Comparison of ENCODE assay signal across 22 cellular contexts in the genomic region with DNA sequence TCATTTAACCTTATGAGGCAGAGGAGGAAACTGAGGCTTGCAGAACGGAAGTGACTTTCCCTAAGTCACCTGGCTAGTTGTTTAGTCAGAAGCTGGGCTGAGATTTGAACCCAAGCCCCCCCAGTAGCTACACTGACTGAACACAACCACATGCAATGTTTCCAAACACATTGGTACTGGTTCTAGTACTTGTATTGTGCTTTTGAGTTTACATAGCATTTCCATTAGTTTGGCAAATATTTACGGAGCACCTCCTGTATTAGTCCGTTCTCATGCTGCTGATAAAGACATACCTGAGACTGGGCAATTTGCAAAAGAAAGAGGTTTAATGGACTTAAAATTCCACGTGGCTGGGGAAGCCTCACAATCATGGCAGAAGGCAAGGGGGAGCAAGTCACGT. TPM values are rescaled to one million over a fixed set of nuclear protein-coding genes. Genes with fewer than 3 reads are reported as not detected.
A peak's percentile ranks its signal among the peaks of the same experiment; 100 is the strongest.
DNase-seq lines count a peak whose midpoint lies in the region; ATAC-seq, FAIRE-seq and TF ChIP-seq lines count a peak whose summit lies in the region.
"Had no signal": no experiment of that assay in that cellular context is flagged by ENCODE, and none has a peak within 500 bp of the region (broad histone marks: within the 10 kb centered on the region; RNA-seq: fewer than 3 reads in every experiment).

No MANE protein-coding gene starts in this region.

- TF ChIP-seq CTCF in right atrium auricular region (IDR thresholded peaks at IDR 0.05) (no peak), VCaP (conservative IDR thresholded peaks at IDR 0.05) (no peak), tibial artery (IDR thresholded peaks at IDR 0.05) (no peak)

- intact Hi-C loops in Right ventricle myocardium inferior (cut with DNase I) (no loop called here), tibial artery (cut with DNase I; ENCODE audit: low total_unique reads) (no loop called here), posterior vena cava (cut with DNase I) (no loop called here)

- H3K4me3 ChIP-seq in right atrium auricular region (no peak overlapping the region), tibial artery (no peak overlapping the region)
- H3K4me3 ChIP-seq: MG63, Peyer's patch, SJCRH30 had no signal

- H3K27ac ChIP-seq in right atrium auricular region: peak overlapping the region; percentile 68 to 69
- H3K27ac ChIP-seq in VCaP: peak overlapping the region; percentile 63
- H3K27ac ChIP-seq in tibial artery: peak overlapping the region; percentile 87 to 91
- H3K27ac ChIP-seq: SJCRH30 had no signal

- H3K27me3 ChIP-seq in right atrium auricular region: no peaks in the 10 kb centered on the region
- no peaks in the 10 kb centered on the region for H3K27me3 ChIP-seq in tibial artery
- H3K27me3 ChIP-seq: MG63, Peyer's patch, SJCRH30 had no signal

- no peak for FAIRE-seq in HTR-8/SVneo (lab: Jason Lieb, UNC)
- FAIRE-seq: GM18507, H54 had no signal

- H3K4me1 ChIP-seq in right atrium auricular region (peaks cover 0 to 39% of the 10 kb centered on the region in 2 donors), tibial artery (peaks cover 6 to 59% (median 46%) of the 10 kb centered on the region in 4 donors)
- H3K4me1 ChIP-seq: SJCRH30 had no signal

- H3K9me3 ChIP-seq in right atrium auricular region (no peaks in the 10 kb centered on the region), tibial artery (no peaks in the 10 kb centered on the region)
- H3K9me3 ChIP-seq: MG63, Peyer's patch, SJCRH30 had no signal

- no peak for ATAC-seq in Right ventricle myocardium inferior

- DNase-seq in right atrium auricular region (ENCODE audit: low spot score) (no peak), Right ventricle myocardium inferior (ENCODE audit: missing footprints) (no peak), tibial artery (no peak), posterior vena cava (ENCODE audit: low spot score) (no peak), HTR-8/SVneo (ENCODE audit: insufficient read length, low spot score) (no peak)
- DNase-seq in activated CD4-positive, CD25-positive, alpha-beta regulatory T cell (lab: John Stamatoyannopoulos, UW): no peak
- DNase-seq: AML-193; Calu3; CD8-positive, alpha-beta memory T cell; DMS153; GDM1; Kasumi-1; NCI-H1048; NCI-H1417 treated with DMSO at 0.1 percent for 48 hours; NCI-H1930; NCI-H82; Peyer's patch; SJCRH30 had no signal

- H3K36me3 ChIP-seq in right atrium auricular region (no peaks in the 10 kb centered on the region), tibial artery (no peaks in the 10 kb centered on the region)
- H3K36me3 ChIP-seq: MG63, Peyer's patch, SJCRH30 had no signal

RNA-seq across cellular contexts. Expression of a gene that starts 56.3 kb away (rescaled TPM):
- 10 to 100 TPM; 12.6 to 35.4 TPM for total RNA-seq in right atrium auricular region
- 32.6 TPM for total RNA-seq in Right ventricle myocardium inferior
- total RNA-seq in posterior vena cava: 10 to 100 TPM; 23.1 to 62.5 TPM
- total RNA-seq: Calu3; CD8-positive, alpha-beta memory T cell; SJCRH30 had no signal
